1 cellular context compared by ENCODE assay signal in genomic region chr6:34527751-34528670, GRCh38.
TF ChIP-seq lines count a peak whose summit lies in the region.

No MANE protein-coding gene starts in this region.

TF ChIP-seq in K562, 482 proteins besides CTCF, POLR2A, EP300 and RAD21 (continued from another document and continues in another):
- TF ChIP-seq PBX2 (CRISPR knock-in tag; IDR thresholded peaks at IDR 0.05; ENCODE audit: low read depth) (no peak), PBX2 (tag; conservative IDR thresholded peaks at IDR 0.05; ENCODE audit: low read depth) (no peak), MNT (conservative IDR thresholded peaks at IDR 0.05) (no peak), IRF9 (tag; IDR thresholded peaks at IDR 0.05) (no peak), SRSF9 (IDR thresholded peaks at IDR 0.05; ENCODE audit: borderline replicate concordance, low read depth, low read length) (no peak), CAMTA2 (CRISPR knock-in tag; conservative IDR thresholded peaks at IDR 0.05) (no peak), E2F4 (CRISPR knock-in tag; IDR thresholded peaks at IDR 0.05; ENCODE audit: low read depth) (peak; percentile 28; the same call in 1 of the 2 replicates), KDM4B (IDR thresholded peaks at IDR 0.05; ENCODE audit: borderline replicate concordance in 2 of 2, low read depth in 1 of 2) (no peak), PHTF2 (CRISPR knock-in tag; IDR thresholded peaks at IDR 0.05) (no peak), MYNN (IDR thresholded peaks at IDR 0.05) (no peak), MYNN (CRISPR knock-in tag; IDR thresholded peaks at IDR 0.05) (no peak), ZNF143 (CRISPR knock-in tag; IDR thresholded peaks at IDR 0.05) (no peak), TAF9B (IDR thresholded peaks at IDR 0.05; ENCODE audit: partially characterized antibody) (no peak), MEF2D (tag; conservative IDR thresholded peaks at IDR 0.05; ENCODE audit: low read depth) (no peak), ZNF212 (CRISPR knock-in tag; IDR thresholded peaks at IDR 0.05) (no peak), SRSF1 (IDR thresholded peaks at IDR 0.05; ENCODE audit: low read depth, low read length) (no peak), HMGN3 (IDR thresholded peaks at IDR 0.05; ENCODE audit: borderline replicate concordance, extremely low read depth, insufficient read length, low read depth, low read length) (no peak), ZEB2 (IDR thresholded peaks at IDR 0.05) (no peak), RB1 (IDR thresholded peaks at IDR 0.05; ENCODE audit: low read depth) (no peak), BDP1 (IDR thresholded peaks at IDR 0.05; ENCODE audit: insufficient read depth, insufficient read length) (no peak), XRCC3 (IDR thresholded peaks at IDR 0.05) (no peak), POLR2AphosphoS5 (IDR thresholded peaks at IDR 0.05; ENCODE audit: control insufficient read depth, insufficient read depth, low read depth, low read length) (no peak), KDM1A (IDR thresholded peaks at IDR 0.05) (peak; percentile 65 to 90), SMARCB1 (IDR thresholded peaks at IDR 0.05; ENCODE audit: insufficient read length, low read depth) (no peak), RFX5 (IDR thresholded peaks at IDR 0.05; ENCODE audit: low read depth, low read length) (no peak), KDM5B (IDR thresholded peaks at IDR 0.05; ENCODE audit: insufficient replicate concordance, low read depth, low read length) (no peak), FOSL1 (tag; conservative IDR thresholded peaks at IDR 0.05) (no peak), HBP1 (CRISPR knock-in tag; IDR thresholded peaks at IDR 0.05) (no peak), SETDB1 (IDR thresholded peaks at IDR 0.05; ENCODE audit: low read length) (no peak), ZNF699 (CRISPR knock-in tag; IDR thresholded peaks at IDR 0.05; ENCODE audit: insufficient replicate concordance) (no peak), CC2D1A (IDR thresholded peaks at IDR 0.05) (no peak), GTF3C2 (IDR thresholded peaks at IDR 0.05; ENCODE audit: borderline replicate concordance, extremely low read depth, insufficient read length) (peak; percentile 53), ZBTB8A (IDR thresholded peaks at IDR 0.05; ENCODE audit: partially characterized antibody) (no peak), TFE3 (CRISPR knock-in tag; IDR thresholded peaks at IDR 0.05) (no peak), SRSF3 (IDR thresholded peaks at IDR 0.05; ENCODE audit: insufficient read depth, low read length) (no peak), HDAC2 (IDR thresholded peaks at IDR 0.05) (peak; percentile 53; the same call in 1 of the 2 replicates), THRAP3 (IDR thresholded peaks at IDR 0.05; ENCODE audit: borderline replicate concordance) (no peak), TRIM24 (IDR thresholded peaks at IDR 0.05) (no peak), CEBPZ (IDR thresholded peaks at IDR 0.05; ENCODE audit: borderline replicate concordance, low read depth, low read length) (no peak), POLR2G (IDR thresholded peaks at IDR 0.05; ENCODE audit: low read depth, low read length) (no peak), NCOA2 (IDR thresholded peaks at IDR 0.05; ENCODE audit: partially characterized antibody in 2 of 2) (no peak), ZNF586 (CRISPR knock-in tag; conservative IDR thresholded peaks at IDR 0.05) (no peak), PHF21A (IDR thresholded peaks at IDR 0.05; ENCODE audit: borderline replicate concordance, low read depth) (no peak), ZNF436 (CRISPR knock-in tag; IDR thresholded peaks at IDR 0.05) (peak; percentile 96), REST (CRISPR knock-in tag; IDR thresholded peaks at IDR 0.05; ENCODE audit: low read depth) (no peak), MECOM (CRISPR knock-in tag; IDR thresholded peaks at IDR 0.05) (no peak), PHF20 (IDR thresholded peaks at IDR 0.05; ENCODE audit: partially characterized antibody) (peak; percentile 29), SMARCA5 (IDR thresholded peaks at IDR 0.05) (peak; percentile 98), NFIC (IDR thresholded peaks at IDR 0.05) (no peak)
